Comparison of ENCODE assay signal across 21 cellular contexts in the genomic region with DNA sequence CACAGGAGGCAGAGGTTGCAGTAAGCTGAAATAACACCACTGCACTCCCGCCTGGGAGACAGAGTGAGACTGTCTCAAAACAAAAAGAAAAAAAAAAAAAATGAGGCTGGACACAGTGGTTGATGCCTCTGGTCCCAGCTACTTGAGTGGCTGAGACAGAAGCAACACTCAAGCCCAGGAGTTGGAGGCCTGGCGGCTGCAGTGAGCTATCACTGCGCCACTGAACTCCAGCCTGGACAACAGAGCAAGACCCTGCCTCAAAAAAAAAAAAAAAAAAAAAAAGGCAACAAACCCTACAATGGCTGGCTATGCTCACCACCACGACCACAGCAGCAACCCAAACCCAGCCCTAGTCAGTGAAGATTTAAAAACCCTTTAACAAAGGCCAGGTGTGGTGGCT. TPM values are rescaled to one million over a fixed set of nuclear protein-coding genes. Genes with fewer than 3 reads are reported as not detected.
DNase-seq lines count a peak whose midpoint lies in the region; ATAC-seq, FAIRE-seq and TF ChIP-seq lines count a peak whose summit lies in the region.
"Had no signal": no experiment of that assay in that cellular context is flagged by ENCODE, and none has a peak within 500 bp of the region (broad histone marks: within the 10 kb centered on the region; RNA-seq: fewer than 3 reads in every experiment).

No MANE protein-coding gene starts in this region.

- DNase-seq in activated naive CD4-positive, alpha-beta T cell treated with Interleukin-2 at 50 U/mL for 16 hours = no peak
- DNase-seq in MM.1S (no peak), K562 (ENCODE audit: extremely low read depth in 1 of 4, low spot score in 3 of 4) (no peak), ecto neural progenitor cell (ENCODE audit: low spot score) (no peak), GM10248 (ENCODE audit: extremely low spot score) (no peak)
- DNase-seq in stimulated activated naive CD8-positive, alpha-beta T cell treated with anti-CD3 and anti-CD28 coated beads, Interleukin-15, amount 100 ng/mL, for 72 hours = no peak
- DNase-seq: activated CD4-positive, alpha-beta T cell treated with anti-CD3 and anti-CD28 coated beads, Interleukin-2, amount 50 U/mL, for 48 hours; activated T-cell treated with anti-CD3 and anti-CD28 coated beads, Interleukin-2, amount 50 U/mL, for 1 hour; heart right ventricle; MG63; NCI-H1417; NCI-H2081 treated with DMSO at 0.1 percent for 48 hours; NCI-H82; RPMI8226 had no signal

- no peak overlapping the region for H3K4me3 Mint-ChIP-seq in activated naive CD4-positive, alpha-beta T cell treated with anti-CD3 and anti-CD28 coated beads, Interleukin-2, amount 50 U/mL, for 24 hours
- H3K4me3 Mint-ChIP-seq in stimulated activated naive CD8-positive, alpha-beta T cell treated with anti-CD3 and anti-CD28 coated beads, Interleukin-15, amount 100 ng/mL, for 72 hours = peak overlapping the region; percentile 42 to 58
- H3K4me3 Mint-ChIP-seq: brain; T-helper 1 cell treated with Interleukin-12 subunit alpha and Interleukin-12 subunit beta and Interleukin-4 antibody, amounts not matched to agents 30 μg/mL and 1 μg/mL, for 36 hours had no signal

- no peak for TF ChIP-seq POLR2A in K562 (conservative IDR thresholded peaks at IDR 0.05)

- no peak for TF ChIP-seq CTCF in MM.1S (IDR thresholded peaks at IDR 0.05; ENCODE audit: low read length)
- no peak for TF ChIP-seq CTCF in K562 (IDR thresholded peaks at IDR 0.05 in 2 of 3, conservative IDR thresholded peaks at IDR 0.05 in 1 of 3; ENCODE audit: insufficient read depth in 2 of 3, low read depth in 1 of 3, low read length in 3 of 3)
- TF ChIP-seq CTCF in GM10248 (IDR thresholded peaks at IDR 0.05; ENCODE audit: control extremely low read depth, extremely low read depth, low read depth, missing control alignments) = no peak

- no peak for ATAC-seq in K562
- ATAC-seq in stimulated activated naive CD8-positive, alpha-beta T cell treated with anti-CD3 and anti-CD28 coated beads, Interleukin-15, amount 100 ng/mL, for 72 hours = no peak
- no peak for ATAC-seq in HG02571 (IDR thresholded peaks at IDR 0.05; ENCODE audit: unreplicated experiment)
- ATAC-seq: heart right ventricle had no signal

- intact Hi-C loops in K562 (cut with micrococcal nuclease) = no loop called here

- CTCF ChIA-PET in K562 (lab: Yijun Ruan, JAX; ENCODE audit: low intra/inter-chr PET ratio) (no interaction called here), GM10248 (lab: Yijun Ruan, JAX) (no interaction called here)

- H4K20me1 ChIP-seq in MM.1S (ENCODE audit: insufficient read depth, low read length) = peaks cover 76% of the 10 kb centered on the region
- H4K20me1 ChIP-seq in K562 (replicated peaks; ENCODE audit: control insufficient read depth, insufficient read depth, low read length) = peaks cover 46% of the 10 kb centered on the region

- H3K27ac Mint-ChIP-seq in activated naive CD4-positive, alpha-beta T cell treated with anti-CD3 and anti-CD28 coated beads, Interleukin-2, amount 50 U/mL, for 24 hours = peak overlapping the region; percentile 46
- H3K27ac Mint-ChIP-seq in stimulated activated naive CD8-positive, alpha-beta T cell treated with anti-CD3 and anti-CD28 coated beads, Interleukin-15, amount 100 ng/mL, for 72 hours = peak overlapping the region; percentile 61 to 88
- H3K27ac Mint-ChIP-seq: brain had no signal

- H3K27me3 ChIP-seq in MM.1S (replicated peaks; ENCODE audit: insufficient read depth, low read length) (no peaks in the 10 kb centered on the region), K562 (ENCODE audit: control insufficient read depth in 2 of 2, insufficient read depth in 2 of 2, low read length in 2 of 2) (no peaks in the 10 kb centered on the region)
- H3K27me3 ChIP-seq: heart right ventricle, MG63, neutrophil had no signal

- no peak overlapping the region for H2AFZ ChIP-seq in MM.1S (ENCODE audit: low read length)
- no peak overlapping the region for H2AFZ ChIP-seq in K562 (ENCODE audit: low read depth, low read length)

- peaks cover 99% of the 10 kb centered on the region for H3K79me2 ChIP-seq in MM.1S (ENCODE audit: low read length)
- peaks cover 99% of the 10 kb centered on the region for H3K79me2 ChIP-seq in K562 (ENCODE audit: control insufficient read depth, insufficient read depth, low read length)

- peak overlapping the region; percentile 11; the same call in 1 of the 2 replicates for H3K4me2 ChIP-seq in MM.1S (ENCODE audit: low read depth, low read length)
- no peak overlapping the region for H3K4me2 ChIP-seq in K562 (ENCODE audit: insufficient read depth, low read length)

- no peaks in the 10 kb centered on the region for H3K9me3 ChIP-seq in MM.1S (replicated peaks; ENCODE audit: insufficient read depth, low read length)
- H3K9me3 ChIP-seq in K562 (replicated peaks; ENCODE audit: control insufficient read depth, insufficient read depth, low read depth, low read length) = no peaks in the 10 kb centered on the region
- H3K9me3 ChIP-seq: heart right ventricle, MG63, neutrophil had no signal

- H3K27ac ChIP-seq in MM.1S (ENCODE audit: low read length) (peak overlapping the region; percentile 38; the same call in 1 of the 2 replicates), K562 (ENCODE audit: extremely low read depth, low read depth, low read length) (no peak overlapping the region)
- H3K27ac ChIP-seq: heart right ventricle, neutrophil had no signal

- H3K4me3 ChIP-seq in MM.1S (ENCODE audit: low read length) (no peak overlapping the region), K562 (no peak overlapping the region)
- H3K4me3 ChIP-seq: heart right ventricle, MG63 had no signal

- H3K9me2 ChIP-seq in MM.1S (replicated peaks; ENCODE audit: insufficient read depth, low read length) = no peaks in the 10 kb centered on the region

- peaks cover 2% of the 10 kb centered on the region for H3K9me1 ChIP-seq in K562 (ENCODE audit: control insufficient read depth, insufficient read depth, low read length)

- WGBS in K562 (ENCODE audit: insufficient coverage, low coverage, missing lambda C conversion rate) = 86% methylated on average over 4 of the region's 4 CpGs

- peaks cover 23% of the 10 kb centered on the region for H3F3A ChIP-seq in MM.1S (ENCODE audit: insufficient read depth, low read length)

- H3K36me3 Mint-ChIP-seq in activated naive CD4-positive, alpha-beta T cell treated with anti-CD3 and anti-CD28 coated beads, Interleukin-2, amount 50 U/mL, for 24 hours = peaks cover 10% of the 10 kb centered on the region

- H3K4me1 ChIP-seq in MM.1S (ENCODE audit: low read length) = peaks cover 30% of the 10 kb centered on the region
- H3K4me1 ChIP-seq in K562 (replicated peaks in 1 of 2; ENCODE audit: control insufficient read depth in 2 of 2, insufficient read depth in 2 of 2, low read length in 2 of 2) = peaks cover 0 to 10% of the 10 kb centered on the region in 2 experiments; a peak in 3 of 5 replicates

- in situ Hi-C loops in K562 (cut with MboI) = no loop called here

- POLR2A ChIA-PET in K562 (lab: Yijun Ruan, JAX) (interaction anchor here (0.6 to 0.7 kb wide), 2 partner anchors 9 to 453 kb away, joined by 3 read pairs; no protein-coding TSS in a partner anchor), GM10248 (lab: Yijun Ruan, JAX) (no interaction called here)

- no peak for TF ChIP-seq RAD21 in K562 (CRISPR knock-in tag; conservative IDR thresholded peaks at IDR 0.05 in 1 of 2, IDR thresholded peaks at IDR 0.05 in 1 of 2)

- FAIRE-seq in K562 (lab: Jason Lieb, UNC) = no peak
- FAIRE-seq: urothelium cell line had no signal

- H3K4me1 Mint-ChIP-seq in activated naive CD4-positive, alpha-beta T cell treated with anti-CD3 and anti-CD28 coated beads, Interleukin-2, amount 50 U/mL, for 24 hours = peaks cover 71% of the 10 kb centered on the region
- H3K4me1 Mint-ChIP-seq in stimulated activated naive CD8-positive, alpha-beta T cell treated with anti-CD3 and anti-CD28 coated beads, Interleukin-15, amount 100 ng/mL, for 72 hours = peaks cover 66% of the 10 kb centered on the region

- H3K9ac ChIP-seq in MM.1S (ENCODE audit: low read length) = no peak overlapping the region
- no peak overlapping the region for H3K9ac ChIP-seq in K562 (ENCODE audit: insufficient read depth in 1 of 2, low read depth in 2 of 2, low read length in 2 of 2)

- BruUV-seq in K562 (replicated peaks; lab: Mats Ljungman, UMichigan) = no TSS peak

- H3K27me3 Mint-ChIP-seq in activated naive CD4-positive, alpha-beta T cell treated with anti-CD3 and anti-CD28 coated beads, Interleukin-2, amount 50 U/mL, for 24 hours = no peaks in the 10 kb centered on the region
- no peaks in the 10 kb centered on the region for H3K27me3 Mint-ChIP-seq in stimulated activated naive CD8-positive, alpha-beta T cell treated with anti-CD3 and anti-CD28 coated beads, Interleukin-15, amount 100 ng/mL, for 72 hours
- H3K27me3 Mint-ChIP-seq: brain had no signal

- no peaks in the 10 kb centered on the region for H3K9me3 Mint-ChIP-seq in activated naive CD4-positive, alpha-beta T cell treated with anti-CD3 and anti-CD28 coated beads, Interleukin-2, amount 50 U/mL, for 24 hours
- no peaks in the 10 kb centered on the region for H3K9me3 Mint-ChIP-seq in stimulated activated naive CD8-positive, alpha-beta T cell treated with anti-CD3 and anti-CD28 coated beads, Interleukin-15, amount 100 ng/mL, for 72 hours
- H3K9me3 Mint-ChIP-seq: brain; T-helper 1 cell treated with Interleukin-12 subunit alpha and Interleukin-12 subunit beta and Interleukin-4 antibody, amounts not matched to agents 30 μg/mL and 1 μg/mL, for 36 hours had no signal

- H3K36me3 ChIP-seq in MM.1S (replicated peaks; ENCODE audit: insufficient read depth, low read length) (peaks cover 14% of the 10 kb centered on the region; the same call in 1 of the 2 replicates), K562 (ENCODE audit: control insufficient read depth, insufficient read depth, low read length) (peaks cover 82% of the 10 kb centered on the region)

- TF ChIP-seq EP300 in K562 (IDR thresholded peaks at IDR 0.05; ENCODE audit: low read length) = no peak

RNA-seq across cellular contexts. Expression of a gene that starts 8.2 kb away (rescaled TPM):
- total RNA-seq in K562 (2011; cell fraction: chromatin; rRNA removed; ENCODE audit: low replicate concordance) = 200 and 559 TPM in 2 replicates
- total RNA-seq in K562 (2011; cell fraction: nucleolus; rRNA removed) = 89.9 and 105 TPM in 2 replicates
- 185 and 193 TPM in 2 replicates for total RNA-seq in K562 (2011; cell fraction: nucleoplasm; rRNA removed)
- 217 and 237 TPM in 2 replicates for total RNA-seq in K562 (2014; rRNA removed)
- total RNA-seq in K562 (2014; rRNA removed; fragmentation: Illumina TruSeq; extraction: Trizol) = 179 and 210 TPM in 2 replicates
- 145 and 153 TPM in 2 replicates for total RNA-seq in K562 (2015; rRNA removed; fragmentation: Illumina TruSeq; extraction: Trizol)
- 167 and 180 TPM in 2 replicates for total RNA-seq in K562 (2021)
- polyA plus RNA-seq in K562 (2011; rRNA removed) = 145 and 176 TPM in 2 replicates
- 72.7 and 90.0 TPM in 2 replicates for polyA plus RNA-seq in K562 (2011; cell fraction: cytosol; rRNA removed)
- 166 and 223 TPM in 2 replicates for polyA plus RNA-seq in K562 (2011; cell fraction: nucleus; rRNA removed)
- 103 and 135 TPM in 2 replicates for polyA plus RNA-seq in K562 (2012)
- 154 and 184 TPM in 2 replicates for polyA plus RNA-seq in K562 (2014; fragmentation: Illumina TruSeq; extraction: Trizol)
- 10 to 100 TPM; 34.1 to 50.7 TPM for polyA plus RNA-seq in K562 (2014; fragmentation: Nextera tagmentation; extraction: Ambion mirVana)
- polyA plus RNA-seq in K562 (2014; rRNA removed) = 221 and 244 TPM in 2 replicates
- 207 and 232 TPM in 2 replicates for polyA minus RNA-seq in K562 (2011; rRNA and poly(A)+ RNA removed)
- 66.1 and 67.2 TPM in 2 replicates for polyA minus RNA-seq in K562 (2011; cell fraction: cytosol; rRNA and poly(A)+ RNA removed)
- 76.3 and 166 TPM in 2 replicates for polyA minus RNA-seq in K562 (2011; cell fraction: nucleus; rRNA and poly(A)+ RNA removed)

RNA-seq across cellular contexts. Expression of a gene that starts 54.7 kb away (rescaled TPM):
- total RNA-seq in K562 (2011; cell fraction: chromatin; rRNA removed; ENCODE audit: low replicate concordance) = 3.2 and 7.8 TPM in 2 replicates
- total RNA-seq in K562 (2011; cell fraction: nucleolus; rRNA removed) = 13.6 and 14.7 TPM in 2 replicates
- total RNA-seq in K562 (2011; cell fraction: nucleoplasm; rRNA removed) = 5.4 and 5.7 TPM in 2 replicates
- 14.8 and 26.2 TPM in 2 replicates for total RNA-seq in K562 (2014; rRNA removed)
- 0.70 and 0.76 TPM in 2 replicates for total RNA-seq in K562 (2014; rRNA removed; fragmentation: Illumina TruSeq; extraction: Trizol)
- total RNA-seq in K562 (2015; rRNA removed; fragmentation: Illumina TruSeq; extraction: Trizol) = 5.7 and 6.3 TPM in 2 replicates
- total RNA-seq in K562 (2021) = 42.4 and 43.2 TPM in 2 replicates
- 4.7 and 4.9 TPM in 2 replicates for polyA plus RNA-seq in K562 (2011; rRNA removed)
- 19.3 and 101 TPM in 2 replicates for polyA plus RNA-seq in K562 (2011; cell fraction: cytosol; rRNA removed)
- polyA plus RNA-seq in K562 (2011; cell fraction: nucleus; rRNA removed) = 10.5 and 21.0 TPM in 2 replicates
- 26.8 and 31.0 TPM in 2 replicates for polyA plus RNA-seq in K562 (2012)
- 4.0 and 24.8 TPM in 2 replicates for polyA plus RNA-seq in K562 (2014; fragmentation: Illumina TruSeq; extraction: Trizol)
- polyA plus RNA-seq in K562 (2014; fragmentation: Nextera tagmentation; extraction: Ambion mirVana) = under 1 TPM; 0.43 to 0.87 TPM
- polyA plus RNA-seq in K562 (2014; rRNA removed) = 33.6 and 37.8 TPM in 2 replicates
- polyA minus RNA-seq in K562 (2011; rRNA and poly(A)+ RNA removed) = 0.84 and 1.1 TPM in 2 replicates
- polyA minus RNA-seq in K562 (2011; cell fraction: cytosol; rRNA and poly(A)+ RNA removed) = 14.8 and 27.2 TPM in 2 replicates
- polyA minus RNA-seq in K562 (2011; cell fraction: nucleus; rRNA and poly(A)+ RNA removed) = 11.8 and 14.1 TPM in 2 replicates
- total RNA-seq: skeletal muscle tissue had no signal
